ENCODE assay signal across 18 cellular contexts in the genomic region with DNA sequence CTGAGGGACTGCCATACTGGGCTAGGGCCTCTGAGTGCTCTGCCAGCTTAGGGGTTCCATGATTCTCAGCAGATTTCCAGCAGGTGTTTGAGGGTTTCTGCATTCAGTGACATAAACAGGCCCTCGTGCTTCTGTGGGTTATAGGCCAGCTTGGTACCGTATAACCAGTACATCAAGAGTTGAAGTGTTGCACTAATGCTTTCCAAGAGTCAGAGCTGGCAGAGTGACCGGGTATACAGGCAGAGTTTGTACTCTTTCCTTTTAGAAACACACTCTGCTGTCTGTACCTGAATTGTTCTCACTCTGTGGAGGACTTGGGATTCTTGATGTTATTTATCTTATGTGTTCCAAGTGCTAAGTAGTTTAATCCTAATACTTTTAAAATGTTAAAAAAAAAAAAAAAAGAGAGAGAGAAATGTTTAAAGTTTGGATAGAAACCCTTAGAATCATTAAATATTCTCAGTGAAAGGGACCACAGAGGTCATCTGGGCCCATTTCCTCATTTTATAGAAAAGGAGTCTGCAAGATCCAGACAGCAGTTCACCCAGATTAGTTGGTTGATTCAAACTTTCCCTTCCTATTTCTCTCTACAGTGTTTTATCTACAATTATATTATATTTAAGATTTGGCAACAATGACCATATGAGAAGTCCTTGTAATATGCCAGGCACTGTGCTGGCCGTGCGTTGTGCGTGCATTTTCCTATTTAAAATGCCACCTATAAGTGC.
"Had no signal": no experiment of that assay in that cellular context is flagged by ENCODE, and none has a peak within 500 bp of the region (broad histone marks: within the 10 kb centered on the region; RNA-seq: fewer than 3 reads in every experiment).

No MANE protein-coding gene starts in this region.

- DNase-seq: activated CD4-positive, alpha-beta T cell treated with anti-CD3 and anti-CD28 coated beads, Interleukin-2, amount 10 ng/mL, durations not matched to agents 24 days and 14 days; activated CD8-positive, alpha-beta memory T cell treated with anti-CD3 and anti-CD28 coated beads, Interleukin-2, amount 10 ng/mL, durations not matched to agents 7 days and 5 days; activated CD8-positive, alpha-beta T cell treated with anti-CD3 and anti-CD28 coated beads for 36 hours; activated gamma-delta T cell; activated naive CD4-positive, alpha-beta T cell treated with anti-CD3 and anti-CD28 coated beads, Interleukin-2, amount 50 U/mL, for 16 hours; activated naive CD8-positive, alpha-beta T cell treated with anti-CD3 and anti-CD28 coated beads, Interleukin-2, amount 50 U/mL, for 24 hours; body of pancreas; naive thymus-derived CD8-positive, alpha-beta T cell; retina; spleen; stimulated activated CD4-positive, alpha-beta T cell treated with anti-CD3 and anti-CD28 coated beads, Interleukin-4, amount 100 ng/mL, for 1 hour; stimulated activated naive CD4-positive, alpha-beta T cell; T-helper 17 cell; testis; trophoblast cell had no signal

- H3K9me3 ChIP-seq: body of pancreas, spleen, testis had no signal

- ATAC-seq: activated CD4-positive, CD25-positive, alpha-beta regulatory T cell treated with anti-CD3 and anti-CD28 coated beads, Interleukin-2, amount 50 U/mL, for 24 hours; activated CD8-positive, alpha-beta memory T cell treated with anti-CD3 and anti-CD28 coated beads, Interleukin-2, amount 10 ng/mL, durations not matched to agents 7 days and 5 days; activated CD8-positive, alpha-beta T cell treated with anti-CD3 and anti-CD28 coated beads for 36 hours; activated naive CD8-positive, alpha-beta T cell treated with anti-CD3 and anti-CD28 coated beads, Interleukin-2, amount 50 U/mL, for 24 hours; body of pancreas; naive thymus-derived CD8-positive, alpha-beta T cell; T-helper 17 cell had no signal

- H3K27ac ChIP-seq: body of pancreas, cardiac muscle cell, spleen, testis, VCaP had no signal

- H3K4me1 ChIP-seq: body of pancreas, spleen, testis had no signal

- H3K27me3 ChIP-seq: body of pancreas, cardiac muscle cell, spleen, testis had no signal

- H3K36me3 ChIP-seq: cardiac muscle cell, spleen had no signal

- H3K4me3 ChIP-seq: body of pancreas, cardiac muscle cell, spleen, testis had no signal
